Comparison of ENCODE assay signal across 8 cellular contexts in genomic region chr3:50358355-50358926, GRCh38. TPM values are rescaled to one million over a fixed set of nuclear protein-coding genes. Genes with fewer than 3 reads are reported as not detected.
DNase-seq lines count a peak whose midpoint lies in the region; ATAC-seq, FAIRE-seq and TF ChIP-seq lines count a peak whose summit lies in the region.

No MANE protein-coding gene starts in this region.

- ATAC-seq in Right ventricle myocardium superior (ENCODE audit: poor library complexity) = no peak
- ATAC-seq in HG03175 (IDR thresholded peaks at IDR 0.05; ENCODE audit: unreplicated experiment) = no peak
- ATAC-seq in HG03457 (IDR thresholded peaks at IDR 0.05; ENCODE audit: unreplicated experiment) = no peak

- TF ChIP-seq POLR2A in breast epithelium (IDR thresholded peaks at IDR 0.05) = no peak

- H3K4me1 ChIP-seq in right atrium auricular region (peaks cover 0 to 58% of the 10 kb centered on the region in 2 donors), breast epithelium (peaks cover 30 to 32% of the 10 kb centered on the region in 2 donors), mononuclear cell (ENCODE audit: insufficient read depth, low read length) (peaks cover 41% of the 10 kb centered on the region)

- TF ChIP-seq CTCF in right atrium auricular region (IDR thresholded peaks at IDR 0.05) (no peak), breast epithelium (IDR thresholded peaks at IDR 0.05) (no peak), D721Med (IDR thresholded peaks at IDR 0.05; ENCODE audit: insufficient read depth, missing control alignments) (no peak)

- H3K36me3 ChIP-seq in right atrium auricular region = peaks cover 26% of the 10 kb centered on the region
- peaks cover 7% of the 10 kb centered on the region for H3K36me3 ChIP-seq in breast epithelium

- intact Hi-C loops in Right ventricle myocardium superior (cut with DNase I) (no loop called here), breast epithelium (cut with DNase I; ENCODE audit: low total_unique reads) (no loop called here)

- peak overlapping the region; percentile 89 to 90 for H3K27ac ChIP-seq in right atrium auricular region
- H3K27ac ChIP-seq in breast epithelium = peak overlapping the region; percentile 89 to 93

- H3K4me3 ChIP-seq in right atrium auricular region = peak overlapping the region; percentile 78 to 90
- H3K4me3 ChIP-seq in breast epithelium = peak overlapping the region; percentile 69 to 91 (median 74)
- H3K4me3 ChIP-seq in mononuclear cell (ENCODE audit: low read length) = peak overlapping the region; percentile 66

- H3K27me3 ChIP-seq in right atrium auricular region (no peaks in the 10 kb centered on the region), breast epithelium (no peaks in the 10 kb centered on the region), mononuclear cell (ENCODE audit: insufficient read depth, low read length) (no peaks in the 10 kb centered on the region)

- DNase-seq in right atrium auricular region (ENCODE audit: low spot score) = no peak
- DNase-seq in Right ventricle myocardium superior = no peak
- no peak for DNase-seq in breast epithelium (ENCODE audit: low spot score in 2 of 2)
- no peak for DNase-seq in putamen (ENCODE audit: low spot score)
- DNase-seq in D721Med (ENCODE audit: insufficient read length, low spot score) = no peak

- FAIRE-seq in D721Med (lab: Jason Lieb, UNC) = no peak

- no peaks in the 10 kb centered on the region for H3K9me3 ChIP-seq in right atrium auricular region
- no peaks in the 10 kb centered on the region for H3K9me3 ChIP-seq in breast epithelium
- no peaks in the 10 kb centered on the region for H3K9me3 ChIP-seq in mononuclear cell (ENCODE audit: low read depth, low read length)

RNA-seq across cellular contexts. Expression of gene TMEM115, which starts 0.9 kb away (rescaled TPM):
- total RNA-seq in right atrium auricular region (10 to 100 TPM; 37.1 to 47.4 TPM), Right ventricle myocardium superior (24.9 TPM), breast epithelium (10 to 100 TPM; 46.7 to 67.3 (median 47.9) TPM), mononuclear cell (20.3 TPM)

RNA-seq across cellular contexts. Expression of gene CYB561D2, which starts 7.8 kb away (rescaled TPM):
- 10 to 100 TPM; 11.7 to 11.9 TPM for total RNA-seq in right atrium auricular region
- total RNA-seq in Right ventricle myocardium superior = 5.6 TPM
- 10 to 100 TPM; 23.6 to 30.1 (median 28.8) TPM for total RNA-seq in breast epithelium
- total RNA-seq in mononuclear cell = 10.8 TPM

RNA-seq across cellular contexts. Expression of gene NPRL2, which starts 7.9 kb away (rescaled TPM):
- total RNA-seq in right atrium auricular region (10 to 100 TPM; 12.5 to 20.3 TPM), Right ventricle myocardium superior (14.8 TPM), breast epithelium (10 to 100 TPM; 17.4 to 31.5 (median 29.5) TPM), mononuclear cell (11.1 TPM)

RNA-seq across cellular contexts. Expression of gene ZMYND10, which starts 12.9 kb away (rescaled TPM):
- total RNA-seq in right atrium auricular region (under 1 TPM; 0.26 to 0.31 TPM), Right ventricle myocardium superior (not detected), breast epithelium (1 to 10 TPM in 2 of 3 donors, under 1 TPM in 1; 0.32 to 2.6 (median 1.9) TPM), mononuclear cell (0.10 TPM)

RNA-seq across cellular contexts. Expression of gene RASSF1, which starts 17.8 kb away (rescaled TPM):
- 10 to 100 TPM; 18.6 to 25.9 TPM for total RNA-seq in right atrium auricular region
- 14.1 TPM for total RNA-seq in Right ventricle myocardium superior
- total RNA-seq in breast epithelium = 10 to 100 TPM; 42.7 to 63.6 (median 49.8) TPM
- 44.8 TPM for total RNA-seq in mononuclear cell
